ENCODE assay signal across 17 cellular contexts in genomic region chr7:43799605-43800004, GRCh38. TPM values are rescaled to one million over a fixed set of nuclear protein-coding genes. Genes with fewer than 3 reads are reported as not detected.
DNase-seq lines count a peak whose midpoint lies in the region; ATAC-seq and TF ChIP-seq lines count a peak whose summit lies in the region.
"Had no signal": no experiment of that assay in that cellular context is flagged by ENCODE, and none has a peak within 500 bp of the region (broad histone marks: within the 10 kb centered on the region; RNA-seq: fewer than 3 reads in every experiment).

No MANE protein-coding gene starts in this region.

- H3K36me3 Mint-ChIP-seq in activated CD4-positive, alpha-beta T cell treated with anti-CD3 and anti-CD28 coated beads for 36 hours (ENCODE audit: low read depth): peaks cover 10% of the 10 kb centered on the region
- H3K36me3 Mint-ChIP-seq in CD8-positive, alpha-beta memory T cell: peaks cover 5 to 57% (median 9%) of the 10 kb centered on the region in 3 donors

- TF ChIP-seq CTCF in choroid plexus epithelial cell (conservative IDR thresholded peaks at IDR 0.05; ENCODE audit: low read depth, low read length): peak; percentile 27

- H3K27me3 Mint-ChIP-seq in activated CD4-positive, alpha-beta T cell treated with anti-CD3 and anti-CD28 coated beads for 36 hours: no peaks in the 10 kb centered on the region
- no peaks in the 10 kb centered on the region for H3K27me3 Mint-ChIP-seq in CD8-positive, alpha-beta memory T cell
- H3K27me3 Mint-ChIP-seq: activated B cell treated with CpG ODN at 0.5 μM for 24 hours had no signal

- POLR2A ChIA-PET in activated CD4-positive, alpha-beta T cell treated with anti-CD3 and anti-CD28 coated beads for 36 hours (lab: Charles Lee): no interaction called here
- POLR2A ChIA-PET in CD8-positive, alpha-beta memory T cell (lab: Charles Lee): no interaction called here

- ATAC-seq in activated CD4-positive, alpha-beta T cell treated with anti-CD3 and anti-CD28 coated beads for 36 hours: peak; percentile 53

- H3K27ac ChIP-seq in CD8-positive, alpha-beta memory T cell (ENCODE audit: low read depth, low read length): no peak overlapping the region
- H3K27ac ChIP-seq: esophagus muscularis mucosa, transverse colon had no signal

- H3K4me1 ChIP-seq in CD8-positive, alpha-beta memory T cell (ENCODE audit: insufficient read depth, low read length): no peaks in the 10 kb centered on the region
- H3K4me1 ChIP-seq: transverse colon had no signal

- H3K27ac Mint-ChIP-seq in activated CD4-positive, alpha-beta T cell treated with anti-CD3 and anti-CD28 coated beads for 36 hours: no peak overlapping the region
- peak overlapping the region in 1 of 8 donors; percentile 2 for H3K27ac Mint-ChIP-seq in CD8-positive, alpha-beta memory T cell
- H3K27ac Mint-ChIP-seq: activated B cell treated with CpG ODN at 0.5 μM for 24 hours had no signal

- no peak overlapping the region for H3K4me3 Mint-ChIP-seq in activated CD4-positive, alpha-beta T cell treated with anti-CD3 and anti-CD28 coated beads for 36 hours
- H3K4me3 Mint-ChIP-seq in CD8-positive, alpha-beta memory T cell: no peak overlapping the region
- H3K4me3 Mint-ChIP-seq: activated B cell treated with CpG ODN at 0.5 μM for 24 hours had no signal

- in situ Hi-C loops in KBM-7 (cut with MboI; ENCODE audit: low pct_unique_long_range_greater_than_20kb, low sequenced_read_pairs): no loop called here

- intact Hi-C loops in activated CD4-positive, alpha-beta T cell treated with anti-CD3 and anti-CD28 coated beads for 36 hours (cut with DNase I, micrococcal nuclease): loop anchor here in 1 of 2 experiments (1.0 kb wide), 1 partner anchor 217 kb away; no protein-coding TSS in a partner anchor

- peaks cover 6% of the 10 kb centered on the region for H3K36me3 ChIP-seq in CD8-positive, alpha-beta memory T cell (ENCODE audit: insufficient read depth, low read length)

- no peak overlapping the region for H3K4me3 ChIP-seq in choroid plexus epithelial cell (ENCODE audit: low read depth, low read length)
- H3K4me3 ChIP-seq in CD8-positive, alpha-beta memory T cell (ENCODE audit: low read length): no peak overlapping the region
- H3K4me3 ChIP-seq: esophagus muscularis mucosa, transverse colon had no signal

- no peaks in the 10 kb centered on the region for H3K27me3 ChIP-seq in CD8-positive, alpha-beta memory T cell (ENCODE audit: insufficient read depth, low read length, poor library complexity, severe bottlenecking)
- H3K27me3 ChIP-seq: esophagus muscularis mucosa, transverse colon had no signal

- no peak for DNase-seq in activated CD4-positive, alpha-beta T cell treated with anti-CD3 and anti-CD28 coated beads for 36 hours
- DNase-seq in activated CD4-positive, alpha-beta T cell treated with anti-CD3 and anti-CD28 coated beads for 1 hour: no peak
- DNase-seq in KBM-7 (peak; percentile 7), choroid plexus epithelial cell (ENCODE audit: low read depth) (peak; percentile 19), renal cortical epithelial cell (ENCODE audit: low read depth) (peak; percentile 6), COLO829 (ENCODE audit: low spot score) (no peak), SW 1271 (lab: John Stamatoyannopoulos, UW) (no peak)
- DNase-seq in CD8-positive, alpha-beta memory T cell: no peak
- DNase-seq: activated B cell treated with CpG ODN at 0.5 μM for 24 hours; cortex of kidney; hippocampal formation; NCI-H1694 treated with DMSO at 0.1 percent for 48 hours; NCI-H510A treated with DMSO at 0.1 percent for 48 hours; nucleus accumbens; stimulated activated CD4-positive, alpha-beta T cell treated with anti-CD3 and anti-CD28 coated beads, Interleukin-4, amount 100 ng/mL, for 1 hour; transverse colon had no signal

- CTCF ChIA-PET in activated CD4-positive, alpha-beta T cell treated with anti-CD3 and anti-CD28 coated beads for 36 hours (lab: Charles Lee): interaction anchor here (1.1 to 2.3 kb wide), 3 partner anchors 40 to 217 kb away, joined by 5 to 16 read pairs (median 7); partner anchors contain the start of gene STK17A
- CTCF ChIA-PET in CD8-positive, alpha-beta memory T cell (lab: Charles Lee): interaction anchor here (0.8 to 3.6 kb wide), 2 partner anchors 39 to 217 kb away, joined by 4 to 10 read pairs; partner anchors contain the start of gene STK17A

- H3K9me3 ChIP-seq in CD8-positive, alpha-beta memory T cell (ENCODE audit: low read length): no peaks in the 10 kb centered on the region
- H3K9me3 ChIP-seq: esophagus muscularis mucosa, transverse colon had no signal

- no peaks in the 10 kb centered on the region for H3K9me3 Mint-ChIP-seq in activated CD4-positive, alpha-beta T cell treated with anti-CD3 and anti-CD28 coated beads for 36 hours (ENCODE audit: low read depth)
- H3K9me3 Mint-ChIP-seq in CD8-positive, alpha-beta memory T cell: no peaks in the 10 kb centered on the region
- H3K9me3 Mint-ChIP-seq: activated B cell treated with CpG ODN at 0.5 μM for 24 hours had no signal

- H3K4me1 Mint-ChIP-seq in activated CD4-positive, alpha-beta T cell treated with anti-CD3 and anti-CD28 coated beads for 36 hours: no peaks in the 10 kb centered on the region
- H3K4me1 Mint-ChIP-seq in CD8-positive, alpha-beta memory T cell: no peaks in the 10 kb centered on the region
- H3K4me1 Mint-ChIP-seq: activated B cell treated with CpG ODN at 0.5 μM for 24 hours had no signal

RNA-seq across cellular contexts. Expression of gene BLVRA, which starts 41.1 kb away (rescaled TPM):
- total RNA-seq in activated CD4-positive, alpha-beta T cell treated with anti-CD3 and anti-CD28 coated beads for 36 hours: 10 to 100 TPM; 16.0 to 31.2 TPM
- total RNA-seq in renal cortical epithelial cell: 44.8 and 47.3 TPM in 2 replicates
- total RNA-seq in CD8-positive, alpha-beta memory T cell: 10 to 100 TPM; 26.8 to 30.1 TPM
- polyA plus RNA-seq in CD8-positive, alpha-beta memory T cell: 52.6 TPM

Comparison
In these comparisons a context has a peak if more than half of its experiments do, and no peak if none do; other contexts are left out.
1. DNase-seq: peak in KBM-7 (single experiment), choroid plexus epithelial cell (single experiment) and renal cortical epithelial cell (single experiment); none in activated CD4-positive, alpha-beta T cell treated with anti-CD3 and anti-CD28 coated beads for 36 hours (single experiment), activated CD4-positive, alpha-beta T cell treated with anti-CD3 and anti-CD28 coated beads for 1 hour (single experiment), COLO829 (single experiment), SW 1271 (0 of 2) and CD8-positive, alpha-beta memory T cell (0 of 5).